20 cellular contexts compared by ENCODE assay signal in the genomic region with DNA sequence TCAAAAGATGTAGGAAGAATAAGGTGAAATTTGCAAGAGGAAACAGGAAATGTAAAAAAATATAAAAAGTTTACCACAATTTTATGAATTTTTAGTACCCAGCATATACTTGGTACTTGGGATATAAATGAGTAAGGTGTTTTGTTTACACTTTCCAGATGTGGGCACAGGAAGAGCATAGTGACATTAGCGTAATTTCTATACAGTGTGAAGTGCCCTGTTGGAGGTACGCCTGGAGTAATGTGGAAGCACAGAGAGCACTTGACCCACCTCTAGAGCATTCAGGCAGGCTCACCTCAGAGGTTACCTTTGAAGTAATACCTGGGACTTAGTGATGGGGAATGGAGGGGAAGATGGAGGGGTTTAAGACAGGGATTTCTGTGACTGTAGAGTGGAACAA.
A peak's percentile ranks its signal among the peaks of the same experiment; 100 is the strongest.
DNase-seq lines count a peak whose midpoint lies in the region; ATAC-seq, FAIRE-seq and TF ChIP-seq lines count a peak whose summit lies in the region.
"Had no signal": no experiment of that assay in that cellular context is flagged by ENCODE, and none has a peak within 500 bp of the region (broad histone marks: within the 10 kb centered on the region; RNA-seq: fewer than 3 reads in every experiment).

No MANE protein-coding gene starts in this region.

- no peak overlapping the region for H3K4me3 ChIP-seq in CD4-positive, alpha-beta memory T cell (ENCODE audit: low read length in 2 of 2)
- no peak overlapping the region for H3K4me3 ChIP-seq in DND-41 (ENCODE audit: low read depth in 1 of 2, low read length in 2 of 2)
- H3K4me3 ChIP-seq in astrocyte (ENCODE audit: insufficient read depth, low read depth, low read length): no peak overlapping the region
- H3K4me3 ChIP-seq: GM23248, pancreas, PC-9, tibial artery had no signal

- peaks cover 7 to 12% of the 10 kb centered on the region in 2 donors for H3K36me3 Mint-ChIP-seq in CD4-positive, alpha-beta memory T cell
- H3K36me3 Mint-ChIP-seq in astrocyte (ENCODE audit: low read depth, unreplicated experiment): no peaks in the 10 kb centered on the region
- H3K36me3 Mint-ChIP-seq in naive thymus-derived CD8-positive, alpha-beta T cell: peaks cover 0 to 22% (median 9%) of the 10 kb centered on the region in 3 donors

- DNase-seq in CD4-positive, alpha-beta memory T cell: no peak
- DNase-seq in DND-41: no peak
- no peak for DNase-seq in astrocyte (ENCODE audit: low read depth)
- DNase-seq in naive thymus-derived CD8-positive, alpha-beta T cell: no peak
- no peak for DNase-seq in NCI-H1092 treated with DMSO at 0.1 percent for 48 hours (lab: John Stamatoyannopoulos, UW)
- DNase-seq in MV-4-11 (lab: John Stamatoyannopoulos, UW): no peak
- DNase-seq in Right ventricle myocardium inferior (ENCODE audit: missing footprints): no peak
- DNase-seq in posterior cingulate gyrus: no peak
- DNase-seq: activated CD4-positive, alpha-beta T cell treated with anti-CD3 and anti-CD28 coated beads, Interleukin-2, amount 50 U/mL, for 1 hour; activated T-cell treated with anti-CD3 and anti-CD28 coated beads, Interleukin-2, amount 50 U/mL, for 4 hours; endodermal cell; GM23248; KBM-7; NCI-H1048; NCI-H2171; NCI-H748 treated with DMSO at 0.1 percent for 48 hours; pancreas; PC-9; stimulated activated CD4-positive, alpha-beta T cell treated with anti-CD3 and anti-CD28 coated beads, Interleukin-4, amount 100 ng/mL, for 24 hours; tibial artery had no signal

- TF ChIP-seq CTCF in DND-41 (IDR thresholded peaks at IDR 0.05; ENCODE audit: borderline replicate concordance, extremely low read depth, low read length, poor library complexity, severe bottlenecking): no peak
- TF ChIP-seq CTCF in astrocyte (IDR thresholded peaks at IDR 0.05; ENCODE audit: insufficient read depth, low read depth, low read length): no peak

- no peaks in the 10 kb centered on the region for H3K9me3 ChIP-seq in CD4-positive, alpha-beta memory T cell (ENCODE audit: control insufficient read depth in 1 of 2, low read length in 2 of 2)
- H3K9me3 ChIP-seq in DND-41 (ENCODE audit: insufficient read depth, low read length, severe bottlenecking): no peaks in the 10 kb centered on the region
- H3K9me3 ChIP-seq in astrocyte (ENCODE audit: insufficient read depth, low read depth, low read length): no peaks in the 10 kb centered on the region
- H3K9me3 ChIP-seq: pancreas, tibial artery had no signal

- no peak overlapping the region for H3K4me2 ChIP-seq in DND-41 (ENCODE audit: insufficient read depth, low read length)
- H3K4me2 ChIP-seq in astrocyte (ENCODE audit: low read length): no peak overlapping the region
- H3K4me2 ChIP-seq: PC-9 had no signal

- no peak for FAIRE-seq in astrocyte (lab: Jason Lieb, UNC)
- FAIRE-seq: pancreas had no signal

- no peaks in the 10 kb centered on the region for H3K27me3 ChIP-seq in CD4-positive, alpha-beta memory T cell (ENCODE audit: insufficient read depth, low read length)
- no peaks in the 10 kb centered on the region for H3K27me3 ChIP-seq in DND-41 (ENCODE audit: insufficient read depth, low read length, poor library complexity)
- H3K27me3 ChIP-seq in astrocyte (ENCODE audit: insufficient read depth, low read length): no peaks in the 10 kb centered on the region
- H3K27me3 ChIP-seq: pancreas, tibial artery had no signal

- peaks cover 18 to 39% (median 28%) of the 10 kb centered on the region in 4 donors for H3K4me1 Mint-ChIP-seq in CD4-positive, alpha-beta memory T cell
- H3K4me1 Mint-ChIP-seq in astrocyte (ENCODE audit: low read depth, unreplicated experiment): peaks cover 33% of the 10 kb centered on the region
- H3K4me1 Mint-ChIP-seq in naive thymus-derived CD8-positive, alpha-beta T cell: peaks cover 27 to 48% (median 37%) of the 10 kb centered on the region in 4 donors

- intact Hi-C loops in CD4-positive, alpha-beta memory T cell (cut with micrococcal nuclease): no loop called here
- intact Hi-C loops in Right ventricle myocardium inferior (cut with DNase I): no loop called here
- intact Hi-C loops in posterior cingulate gyrus (cut with DNase I): no loop called here

- peak overlapping the region in 6 of 7 donors; percentile 22 to 90 (median 56) for H3K27ac Mint-ChIP-seq in CD4-positive, alpha-beta memory T cell
- H3K27ac Mint-ChIP-seq in astrocyte (ENCODE audit: unreplicated experiment): peak overlapping the region; percentile 84
- peak overlapping the region in 9 of 10 donors; percentile 8 to 87 (median 81) for H3K27ac Mint-ChIP-seq in naive thymus-derived CD8-positive, alpha-beta T cell
- H3K27ac Mint-ChIP-seq: endodermal cell had no signal

- peak overlapping the region in 3 of 8 donors; percentile 23 to 61 (median 35) for H3K4me3 Mint-ChIP-seq in CD4-positive, alpha-beta memory T cell
- no peak overlapping the region for H3K4me3 Mint-ChIP-seq in astrocyte (ENCODE audit: unreplicated experiment)
- peak overlapping the region in 8 of 10 donors; percentile 1 to 82 (median 46) for H3K4me3 Mint-ChIP-seq in naive thymus-derived CD8-positive, alpha-beta T cell
- H3K4me3 Mint-ChIP-seq: activated T-cell treated with anti-CD3 and anti-CD28 coated beads, Interleukin-2, amount 50 U/mL, for 4 hours; endodermal cell had no signal

- no peaks in the 10 kb centered on the region for H3K9me3 Mint-ChIP-seq in CD4-positive, alpha-beta memory T cell
- H3K9me3 Mint-ChIP-seq in astrocyte (ENCODE audit: unreplicated experiment): no peaks in the 10 kb centered on the region
- H3K9me3 Mint-ChIP-seq in naive thymus-derived CD8-positive, alpha-beta T cell: no peaks in the 10 kb centered on the region
- H3K9me3 Mint-ChIP-seq: activated T-cell treated with anti-CD3 and anti-CD28 coated beads, Interleukin-2, amount 50 U/mL, for 4 hours; endodermal cell had no signal

- CTCF ChIA-PET in CD4-positive, alpha-beta memory T cell (lab: Charles Lee; ENCODE audit: partially characterized antibody): no interaction called here

- no peaks in the 10 kb centered on the region for H3K27me3 Mint-ChIP-seq in CD4-positive, alpha-beta memory T cell
- H3K27me3 Mint-ChIP-seq in astrocyte (ENCODE audit: low read depth, unreplicated experiment): no peaks in the 10 kb centered on the region
- H3K27me3 Mint-ChIP-seq in naive thymus-derived CD8-positive, alpha-beta T cell: no peaks in the 10 kb centered on the region

- POLR2A ChIA-PET in CD4-positive, alpha-beta memory T cell (lab: Charles Lee; ENCODE audit: partially characterized antibody): no interaction called here
- POLR2A ChIA-PET in naive thymus-derived CD8-positive, alpha-beta T cell (lab: Charles Lee): no interaction called here

- H3K4me1 ChIP-seq in CD4-positive, alpha-beta memory T cell (ENCODE audit: insufficient read depth, low read length): peaks cover 16% of the 10 kb centered on the region
- no peaks in the 10 kb centered on the region for H3K4me1 ChIP-seq in DND-41 (ENCODE audit: insufficient read depth, low read length)
- peaks cover 5% of the 10 kb centered on the region for H3K4me1 ChIP-seq in astrocyte (ENCODE audit: insufficient read depth, low read length)

- H3K79me2 ChIP-seq in DND-41 (ENCODE audit: insufficient read depth, low read length) (no peaks in the 10 kb centered on the region), astrocyte (ENCODE audit: insufficient read depth, low read length) (no peaks in the 10 kb centered on the region)

- ATAC-seq in DND-41 (ENCODE audit: insufficient read depth, low read depth): 0 out of 3 replicates have a peak, but pooled peaks have one; percentile 22
- ATAC-seq in naive thymus-derived CD8-positive, alpha-beta T cell: peak; percentile 23 to 35
- ATAC-seq in Right ventricle myocardium inferior: no peak
- ATAC-seq: pancreas had no signal

- H2AFZ ChIP-seq in DND-41 (ENCODE audit: low read depth, low read length): no peak overlapping the region
- H2AFZ ChIP-seq in astrocyte (ENCODE audit: low read depth, low read length): no peak overlapping the region
- H2AFZ ChIP-seq: GM23248, PC-9 had no signal

- H3K9ac ChIP-seq in DND-41 (ENCODE audit: low read depth, low read length) (no peak overlapping the region), astrocyte (ENCODE audit: low read length) (no peak overlapping the region)
- H3K9ac ChIP-seq: GM23248 had no signal

- H3K36me3 ChIP-seq in CD4-positive, alpha-beta memory T cell (ENCODE audit: insufficient read depth, low read length): no peaks in the 10 kb centered on the region
- H3K36me3 ChIP-seq in DND-41 (ENCODE audit: insufficient read depth, low read length) (peaks cover 8% of the 10 kb centered on the region), astrocyte (ENCODE audit: insufficient read depth, low read length) (no peaks in the 10 kb centered on the region)
- H3K36me3 ChIP-seq: pancreas, tibial artery had no signal

- H4K20me1 ChIP-seq in DND-41 (ENCODE audit: insufficient read depth, low read length) (peaks cover 3% of the 10 kb centered on the region; the same call in 1 of the 2 replicates), astrocyte (ENCODE audit: insufficient read depth, low read length) (no peaks in the 10 kb centered on the region)

- H3K27ac ChIP-seq in CD4-positive, alpha-beta memory T cell (ENCODE audit: low read depth, low read length): no peak overlapping the region
- H3K27ac ChIP-seq in DND-41 (ENCODE audit: low read length) (no peak overlapping the region), astrocyte (ENCODE audit: low read depth, low read length) (no peak overlapping the region)
- H3K27ac ChIP-seq: pancreas, PC-9 had no signal
